Comparison of ENCODE assay signal across 1 cellular context in genomic region chr1:41241748-41242644, GRCh38.
TF ChIP-seq lines count a peak whose summit lies in the region.

Gene SCMH1, minus strand, starts transcription at chr1:41242306. Its CDS starts 56,173 bp downstream, at chr1:41186133.

TF ChIP-seq in K562, 482 proteins besides CTCF, POLR2A, EP300 and RAD21 (continued from another document and continues in another):
- peak; percentile 84 for TF ChIP-seq GTF3C2 (IDR thresholded peaks at IDR 0.05; ENCODE audit: borderline replicate concordance, extremely low read depth, insufficient read length)
- no peak for TF ChIP-seq TBL1XR1 (IDR thresholded peaks at IDR 0.05; ENCODE audit: low read length in 2 of 2)
- no peak for TF ChIP-seq KDM4B (IDR thresholded peaks at IDR 0.05; ENCODE audit: borderline replicate concordance in 2 of 2, low read depth in 1 of 2)
- no peak for TF ChIP-seq RUNX1 (IDR thresholded peaks at IDR 0.05; ENCODE audit: low read depth)
- peak; percentile 77 for TF ChIP-seq REST (CRISPR knock-in tag; IDR thresholded peaks at IDR 0.05; ENCODE audit: low read depth)
- no peak for TF ChIP-seq NELFE (IDR thresholded peaks at IDR 0.05; ENCODE audit: insufficient read depth, insufficient read length)
- TF ChIP-seq ZNF431 (CRISPR knock-in tag; IDR thresholded peaks at IDR 0.05) = no peak
- no peak for TF ChIP-seq SIX5 (IDR thresholded peaks at IDR 0.05; ENCODE audit: borderline replicate concordance in 1 of 2, insufficient read depth in 1 of 2, low read depth in 1 of 2, low read length in 2 of 2)
- no peak for TF ChIP-seq KLF16 (IDR thresholded peaks at IDR 0.05)
- no peak for TF ChIP-seq ZNF77 (CRISPR knock-in tag; IDR thresholded peaks at IDR 0.05)
- no peak for TF ChIP-seq TAF7 (tag; IDR thresholded peaks at IDR 0.05)
- TF ChIP-seq NEUROD1 (IDR thresholded peaks at IDR 0.05; ENCODE audit: borderline replicate concordance, low read depth, low read length, partially characterized antibody) = peak; percentile 17
- no peak for TF ChIP-seq MBD2 (IDR thresholded peaks at IDR 0.05; ENCODE audit: borderline replicate concordance, low read depth)
- TF ChIP-seq ZFP30 (CRISPR knock-in tag; IDR thresholded peaks at IDR 0.05; ENCODE audit: borderline replicate concordance) = no peak
- TF ChIP-seq PCBP1 (IDR thresholded peaks at IDR 0.05; ENCODE audit: low read depth, low read length, poor library complexity, severe bottlenecking) = no peak
- TF ChIP-seq MCM2 (IDR thresholded peaks at IDR 0.05; ENCODE audit: low read depth) = no peak
- no peak for TF ChIP-seq RHOXF2B (CRISPR knock-in tag; conservative IDR thresholded peaks at IDR 0.05)
- TF ChIP-seq GABPB2 (CRISPR knock-in tag; conservative IDR thresholded peaks at IDR 0.05) = no peak
- TF ChIP-seq RBM25 (IDR thresholded peaks at IDR 0.05; ENCODE audit: low read depth, low read length, severe bottlenecking) = peak; percentile 46
- TF ChIP-seq LEF1 (IDR thresholded peaks at IDR 0.05) = no peak
- TF ChIP-seq MED1 (CRISPR knock-in tag; IDR thresholded peaks at IDR 0.05; ENCODE audit: borderline replicate concordance) = no peak
- TF ChIP-seq CXXC5 (CRISPR knock-in tag; IDR thresholded peaks at IDR 0.05) = peak; percentile 83
- no peak for TF ChIP-seq TCFL5 (CRISPR knock-in tag; conservative IDR thresholded peaks at IDR 0.05)
- TF ChIP-seq ZNF41 (CRISPR knock-in tag; conservative IDR thresholded peaks at IDR 0.05) = no peak
- TF ChIP-seq MCM7 (IDR thresholded peaks at IDR 0.05) = no peak
- TF ChIP-seq SRSF1 (IDR thresholded peaks at IDR 0.05; ENCODE audit: low read depth, low read length) = no peak
- no peak for TF ChIP-seq ARID2 (IDR thresholded peaks at IDR 0.05)
- TF ChIP-seq TGIF2 (CRISPR knock-in tag; IDR thresholded peaks at IDR 0.05) = no peak; the same call in 1 of the 2 replicates
- peak; percentile 69 to 74; a peak in 2 of 4 replicates for TF ChIP-seq NRF1 (conservative IDR thresholded peaks at IDR 0.05 in 1 of 2, IDR thresholded peaks at IDR 0.05 in 1 of 2)
- peak; percentile 69 for TF ChIP-seq KDM5B (IDR thresholded peaks at IDR 0.05; ENCODE audit: insufficient replicate concordance, low read depth, low read length)
- peak; percentile 38 for TF ChIP-seq CCNT2 (IDR thresholded peaks at IDR 0.05; ENCODE audit: borderline replicate concordance, extremely low read depth, insufficient read length, low read depth, low read length)
- TF ChIP-seq ELF4 (CRISPR knock-in tag; IDR thresholded peaks at IDR 0.05) = no peak
- no peak for TF ChIP-seq NCOA2 (IDR thresholded peaks at IDR 0.05; ENCODE audit: partially characterized antibody in 2 of 2)
- TF ChIP-seq KLF13 (tag; IDR thresholded peaks at IDR 0.05; ENCODE audit: borderline replicate concordance, low read depth) = peak; percentile 16; the same call in 1 of the 2 replicates
- no peak for TF ChIP-seq BHLHE40 (IDR thresholded peaks at IDR 0.05; ENCODE audit: low read length)
- TF ChIP-seq USF2 (CRISPR knock-in tag; IDR thresholded peaks at IDR 0.05) = no peak
- TF ChIP-seq ATF6 (CRISPR knock-in tag; IDR thresholded peaks at IDR 0.05) = peak; percentile 30; the same call in 1 of the 2 replicates
- TF ChIP-seq ZBTB43 (CRISPR knock-in tag; IDR thresholded peaks at IDR 0.05) = no peak
- no peak for TF ChIP-seq TCF7L2 (IDR thresholded peaks at IDR 0.05; ENCODE audit: low read depth, low read length)
- TF ChIP-seq ZNF507 (tag; conservative IDR thresholded peaks at IDR 0.05) = no peak
- peak; percentile 41 for TF ChIP-seq HMGN3 (IDR thresholded peaks at IDR 0.05; ENCODE audit: borderline replicate concordance, extremely low read depth, insufficient read length, low read depth, low read length)
- no peak for TF ChIP-seq NR0B1 (IDR thresholded peaks at IDR 0.05; ENCODE audit: partially characterized antibody)
- TF ChIP-seq FOXO4 (CRISPR knock-in tag; IDR thresholded peaks at IDR 0.05) = 0 out of 2 replicates have a peak, but pooled peaks have one; percentile 11
- TF ChIP-seq MECOM (CRISPR knock-in tag; IDR thresholded peaks at IDR 0.05) = 0 out of 2 replicates have a peak, but pooled peaks have one; percentile 12
- TF ChIP-seq TSHZ1 (CRISPR knock-in tag; IDR thresholded peaks at IDR 0.05) = no peak
- no peak for TF ChIP-seq ZNF197 (CRISPR knock-in tag; IDR thresholded peaks at IDR 0.05; ENCODE audit: low read depth)
- peak; percentile 60; the same call in 1 of the 2 replicates for TF ChIP-seq CREB3L1 (IDR thresholded peaks at IDR 0.05; ENCODE audit: borderline replicate concordance, low read depth)
